Comparison of ENCODE assay signal across 14 cellular contexts in the genomic region with DNA sequence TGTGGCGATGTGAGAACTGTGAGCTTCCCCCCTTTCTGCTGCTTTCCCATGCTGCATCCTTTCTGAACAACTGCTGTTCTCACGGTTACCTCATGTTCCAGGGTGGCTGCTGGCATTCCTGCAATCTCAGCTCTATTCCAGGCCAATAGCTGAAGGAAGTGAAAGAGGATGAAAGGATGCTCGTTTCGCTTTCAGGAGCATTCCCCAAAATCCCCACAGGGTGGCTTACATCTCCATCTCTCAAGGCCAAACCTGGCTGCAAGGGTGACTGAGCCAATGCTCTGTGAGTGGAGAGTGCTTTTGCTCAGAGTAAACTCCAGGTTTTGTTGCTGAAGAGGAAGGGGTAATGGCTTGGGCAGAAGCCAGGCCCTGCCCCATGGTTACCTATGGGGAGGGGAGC.
A peak's percentile ranks its signal among the peaks of the same experiment; 100 is the strongest.
DNase-seq lines count a peak whose midpoint lies in the region; ATAC-seq, FAIRE-seq and TF ChIP-seq lines count a peak whose summit lies in the region.
"Had no signal": no experiment of that assay in that cellular context is flagged by ENCODE, and none has a peak within 500 bp of the region (broad histone marks: within the 10 kb centered on the region; RNA-seq: fewer than 3 reads in every experiment).

No MANE protein-coding gene starts in this region.

- TF ChIP-seq CTCF in fibroblast of mammary gland (conservative IDR thresholded peaks at IDR 0.05; ENCODE audit: control insufficient read depth, insufficient read depth, low read depth, low read length) (no peak), D721Med (IDR thresholded peaks at IDR 0.05; ENCODE audit: insufficient read depth, missing control alignments) (no peak)

- no peak for FAIRE-seq in D721Med (lab: Jason Lieb, UNC)
- FAIRE-seq: colon, GM12892, H54 had no signal

- peak; percentile 82 for DNase-seq in DMS153 (lab: John Stamatoyannopoulos, UW)
- DNase-seq in HT1080 (ENCODE audit: low read depth) = peak; percentile 20
- DNase-seq in NCI-H748 treated with DMSO at 0.1 percent for 48 hours (lab: John Stamatoyannopoulos, UW) = peak; percentile 28
- peak; percentile 0 for DNase-seq in fibroblast of mammary gland (ENCODE audit: low read depth)
- no peak for DNase-seq in D721Med (ENCODE audit: insufficient read length, low spot score)
- DNase-seq: NCI-H774, spleen, testis had no signal

- no peak overlapping the region for H3K4me3 ChIP-seq in fibroblast of mammary gland (ENCODE audit: control insufficient read depth, low read depth, low read length)
- H3K4me3 ChIP-seq: SJCRH30, spleen, testis had no signal

- ATAC-seq in HG02763 (IDR thresholded peaks at IDR 0.05; ENCODE audit: unreplicated experiment) (no peak), GM21367 (IDR thresholded peaks at IDR 0.05; ENCODE audit: unreplicated experiment) (no peak)
